ENCODE assay signal across 13 cellular contexts in genomic region chr5:117594165-117594564, GRCh38.
DNase-seq lines count a peak whose midpoint lies in the region; ATAC-seq, FAIRE-seq and TF ChIP-seq lines count a peak whose summit lies in the region.
"Had no signal": no experiment of that assay in that cellular context is flagged by ENCODE, and none has a peak within 500 bp of the region (broad histone marks: within the 10 kb centered on the region; RNA-seq: fewer than 3 reads in every experiment).

No MANE protein-coding gene starts in this region.

- no peak for DNase-seq in HFFc6
- peak; percentile 2 for DNase-seq in mesendoderm
- DNase-seq in thoracic aorta (ENCODE audit: low spot score): no peak
- no peak for DNase-seq in HTR-8/SVneo (ENCODE audit: insufficient read length, low spot score)
- no peak for DNase-seq in activated naive CD4-positive, alpha-beta T cell treated with anti-CD3 and anti-CD28 coated beads for 36 hours
- DNase-seq: activated CD4-positive, alpha-beta memory T cell treated with anti-CD3 and anti-CD28 coated beads, Interleukin-2, amount 10 ng/mL, durations not matched to agents 7 days and 5 days; activated effector memory CD4-positive, alpha-beta T cell treated with Interleukin-2 at 50 U/mL for 16 hours; GOT3; NCI-H510A; retina had no signal

- H3K9me3 Mint-ChIP-seq in HFFc6: peaks cover 4% of the 10 kb centered on the region; the same call in 1 of the 2 replicates
- H3K9me3 Mint-ChIP-seq in activated naive CD4-positive, alpha-beta T cell treated with anti-CD3 and anti-CD28 coated beads for 36 hours: peaks cover 2% of the 10 kb centered on the region

- no peak overlapping the region for H2BK5ac ChIP-seq in mesendoderm (ENCODE audit: low read length)

- peak overlapping the region; percentile 65; the same call in 1 of the 2 replicates for H3K4me3 Mint-ChIP-seq in HFFc6
- no peak overlapping the region for H3K4me3 Mint-ChIP-seq in activated naive CD4-positive, alpha-beta T cell treated with anti-CD3 and anti-CD28 coated beads for 36 hours
- H3K4me3 Mint-ChIP-seq: activated CD4-positive, alpha-beta memory T cell treated with anti-CD3 and anti-CD28 coated beads, Interleukin-2, amount 10 ng/mL, durations not matched to agents 7 days and 5 days had no signal

- H3K18ac ChIP-seq in mesendoderm (ENCODE audit: low read length): no peak overlapping the region

- no peaks in the 10 kb centered on the region; the same call in 1 of the 2 replicates for H3K27me3 Mint-ChIP-seq in HFFc6 (ENCODE audit: insufficient read depth)
- H3K27me3 Mint-ChIP-seq in activated naive CD4-positive, alpha-beta T cell treated with anti-CD3 and anti-CD28 coated beads for 36 hours (ENCODE audit: low read depth): no peaks in the 10 kb centered on the region
- H3K27me3 Mint-ChIP-seq: activated CD4-positive, alpha-beta memory T cell treated with anti-CD3 and anti-CD28 coated beads, Interleukin-2, amount 10 ng/mL, durations not matched to agents 7 days and 5 days had no signal

- intact Hi-C loops in activated naive CD4-positive, alpha-beta T cell treated with anti-CD3 and anti-CD28 coated beads for 36 hours (cut with micrococcal nuclease): no loop called here

- H3K23ac ChIP-seq in mesendoderm (ENCODE audit: low read length): no peak overlapping the region

- no peak overlapping the region for H2BK120ac ChIP-seq in mesendoderm (ENCODE audit: low read depth, low read length)

- no peak overlapping the region for H3K4me2 ChIP-seq in mesendoderm (ENCODE audit: low read length)

- no peak overlapping the region for H3K56ac ChIP-seq in mesendoderm (ENCODE audit: low read length)

- no peak overlapping the region for H4K5ac ChIP-seq in mesendoderm (ENCODE audit: low read length)

- H3K27me3 ChIP-seq in mesendoderm (ENCODE audit: insufficient read depth, low read length, poor library complexity) (no peaks in the 10 kb centered on the region), thoracic aorta (replicated peaks; ENCODE audit: insufficient read depth) (no peaks in the 10 kb centered on the region)
- H3K27me3 ChIP-seq: cardiac muscle cell had no signal

- H2AK5ac ChIP-seq in mesendoderm (ENCODE audit: low read length): no peak overlapping the region

- no peaks in the 10 kb centered on the region for H3K36me3 Mint-ChIP-seq in HFFc6 (ENCODE audit: low read depth)
- no peaks in the 10 kb centered on the region for H3K36me3 Mint-ChIP-seq in activated naive CD4-positive, alpha-beta T cell treated with anti-CD3 and anti-CD28 coated beads for 36 hours (ENCODE audit: low read depth)

- H4K8ac ChIP-seq in mesendoderm (ENCODE audit: low read depth, low read length): no peak overlapping the region

- no peak for FAIRE-seq in HTR-8/SVneo (lab: Jason Lieb, UNC)

- WGBS in mesendoderm (ENCODE audit: extremely low coverage, insufficient coverage, low lambda C conversion rate): no CpG with 5 or more reads among the region's 4 CpGs

- H3K79me2 ChIP-seq in mesendoderm (ENCODE audit: control insufficient read depth, insufficient read depth, low read length): no peaks in the 10 kb centered on the region

- no peak overlapping the region for H3K4ac ChIP-seq in mesendoderm (ENCODE audit: low read depth, low read length)

- TF ChIP-seq CTCF in HFFc6 (IDR thresholded peaks at IDR 0.05) (no peak), thoracic aorta (IDR thresholded peaks at IDR 0.05) (no peak)

- no peak overlapping the region for H3K4me3 ChIP-seq in mesendoderm (ENCODE audit: low read length)
- no peak overlapping the region for H3K4me3 ChIP-seq in thoracic aorta
- H3K4me3 ChIP-seq: cardiac muscle cell had no signal

- ATAC-seq in esophagus mucosa (peak; percentile 28), thoracic aorta (ENCODE audit: insufficient number of reproducible peaks, low FRiP score, low read depth) (peak; percentile 32), HG02885 (IDR thresholded peaks at IDR 0.05; ENCODE audit: poor library complexity, unreplicated experiment) (no peak)

- no peak overlapping the region for H2BK15ac ChIP-seq in mesendoderm (replicated peaks; ENCODE audit: low read depth)

- no peaks in the 10 kb centered on the region for H3K36me3 ChIP-seq in mesendoderm (ENCODE audit: control insufficient read depth, insufficient read depth, low read length)
- H3K36me3 ChIP-seq in thoracic aorta: no peaks in the 10 kb centered on the region
- H3K36me3 ChIP-seq: cardiac muscle cell had no signal

- peaks cover 22% of the 10 kb centered on the region for H3K4me1 Mint-ChIP-seq in HFFc6 (ENCODE audit: low read depth)
- no peaks in the 10 kb centered on the region for H3K4me1 Mint-ChIP-seq in activated naive CD4-positive, alpha-beta T cell treated with anti-CD3 and anti-CD28 coated beads for 36 hours (ENCODE audit: low read depth)
- H3K4me1 Mint-ChIP-seq: activated CD4-positive, alpha-beta memory T cell treated with anti-CD3 and anti-CD28 coated beads, Interleukin-2, amount 10 ng/mL, durations not matched to agents 7 days and 5 days had no signal

- no peaks in the 10 kb centered on the region for H3K79me1 ChIP-seq in mesendoderm (ENCODE audit: low read length)

- no peaks in the 10 kb centered on the region for H3K9me3 ChIP-seq in thoracic aorta

- CTCF ChIA-PET in activated naive CD4-positive, alpha-beta T cell treated with anti-CD3 and anti-CD28 coated beads for 36 hours (lab: Charles Lee): no interaction called here

- peak overlapping the region; percentile 77 for H3K27ac Mint-ChIP-seq in HFFc6
- H3K27ac Mint-ChIP-seq in activated naive CD4-positive, alpha-beta T cell treated with anti-CD3 and anti-CD28 coated beads for 36 hours: no peak overlapping the region
- H3K27ac Mint-ChIP-seq: activated CD4-positive, alpha-beta memory T cell treated with anti-CD3 and anti-CD28 coated beads, Interleukin-2, amount 10 ng/mL, durations not matched to agents 7 days and 5 days had no signal

- no peak overlapping the region for H3K9ac ChIP-seq in mesendoderm (ENCODE audit: low read length)

- no peak overlapping the region for H3K27ac ChIP-seq in mesendoderm (ENCODE audit: low read depth, low read length)
- H3K27ac ChIP-seq in thoracic aorta: no peak overlapping the region
- H3K27ac ChIP-seq: cardiac muscle cell had no signal

- H3K4me1 ChIP-seq in mesendoderm (ENCODE audit: control insufficient read depth, low read depth, low read length) (no peaks in the 10 kb centered on the region), thoracic aorta (ENCODE audit: control insufficient read depth in 1 of 2, low read depth in 2 of 2) (peaks cover 0 to 7% of the 10 kb centered on the region in 2 donors)
